14 cellular contexts compared by ENCODE assay signal in the genomic region with DNA sequence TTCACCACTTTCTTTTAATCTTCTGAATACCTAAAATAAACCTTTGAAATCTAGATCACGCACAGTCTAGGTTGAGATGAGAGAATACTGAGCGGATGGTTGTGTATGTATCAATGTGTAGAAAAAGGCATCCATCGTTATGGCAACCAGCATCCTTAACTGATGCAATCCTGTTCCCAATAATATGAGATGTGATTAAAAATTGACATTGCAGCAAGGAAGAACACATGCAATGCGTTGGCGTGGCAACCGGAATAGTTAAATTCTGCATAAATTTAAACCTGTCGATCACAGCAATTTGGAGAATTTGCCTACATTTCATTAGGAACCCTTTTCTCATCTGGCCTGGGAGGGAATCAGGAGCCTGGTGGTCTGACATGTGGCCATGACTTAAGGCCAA. TPM values are rescaled to one million over a fixed set of nuclear protein-coding genes. Genes with fewer than 3 reads are reported as not detected.
"Had no signal": no experiment of that assay in that cellular context is flagged by ENCODE, and none has a peak within 500 bp of the region (broad histone marks: within the 10 kb centered on the region; RNA-seq: fewer than 3 reads in every experiment).

No MANE protein-coding gene starts in this region.

- H3K27ac Mint-ChIP-seq: activated naive CD4-positive, alpha-beta T cell treated with anti-CD3 and anti-CD28 coated beads for 36 hours; activated T-helper 2 cell treated with anti-CD3 and anti-CD28 coated beads, Interferon-gamma antibody, Interleukin-2, Interleukin-4, amounts not matched to agents 10 μg/mL and 5 μg/mL and 100 μg/mL, durations not matched to agents 14 hours and 24 hours and 36 hours had no signal

- H3K9me3 Mint-ChIP-seq: activated naive CD4-positive, alpha-beta T cell treated with anti-CD3 and anti-CD28 coated beads for 36 hours; activated T-helper 2 cell treated with anti-CD3 and anti-CD28 coated beads, Interferon-gamma antibody, Interleukin-2, Interleukin-4, amounts not matched to agents 10 μg/mL and 5 μg/mL and 100 μg/mL, durations not matched to agents 14 hours and 24 hours and 36 hours had no signal

- ATAC-seq: activated CD4-positive, CD25-positive, alpha-beta regulatory T cell treated with anti-CD3 and anti-CD28 coated beads, Interleukin-2, amount 50 U/mL, for 24 hours; body of pancreas; gastroesophageal sphincter; left colon had no signal

- DNase-seq: activated naive CD4-positive, alpha-beta T cell treated with anti-CD3 and anti-CD28 coated beads for 36 hours; activated T-cell treated with anti-CD3 and anti-CD28 coated beads for 4 hours; body of pancreas; central memory CD4-positive, alpha-beta T cell; colonic mucosa; left colon; midbrain; sigmoid colon; spleen; SW 1271 had no signal

RNA-seq across cellular contexts. Expression of gene SGK2, which starts 52.6 kb away (rescaled TPM):
- total RNA-seq: pulmonary artery endothelial cell had no signal
